ENCODE assay signal across 1 cellular context in genomic region chr1:227169322-227169721, GRCh38.
TF ChIP-seq lines count a peak whose summit lies in the region.

No MANE protein-coding gene starts in this region.

TF ChIP-seq in K562, 482 proteins besides CTCF, POLR2A, EP300 and RAD21 (continued from another document):
- TF ChIP-seq TFE3 (CRISPR knock-in tag; IDR thresholded peaks at IDR 0.05) = peak; percentile 45
- no peak for TF ChIP-seq ILF3 (IDR thresholded peaks at IDR 0.05; ENCODE audit: borderline replicate concordance)
- TF ChIP-seq MCM3 (IDR thresholded peaks at IDR 0.05) = no peak
- no peak for TF ChIP-seq THAP12 (CRISPR knock-in tag; IDR thresholded peaks at IDR 0.05)
- no peak for TF ChIP-seq ZNF830 (CRISPR knock-in tag; IDR thresholded peaks at IDR 0.05)
- TF ChIP-seq TFAP4 (CRISPR knock-in tag; IDR thresholded peaks at IDR 0.05; ENCODE audit: borderline replicate concordance) = no peak
- TF ChIP-seq TFAM (CRISPR knock-in tag; conservative IDR thresholded peaks at IDR 0.05) = no peak
- TF ChIP-seq ZNF655 (CRISPR knock-in tag; IDR thresholded peaks at IDR 0.05) = no peak
- TF ChIP-seq CAMTA2 (CRISPR knock-in tag; conservative IDR thresholded peaks at IDR 0.05) = no peak
- no peak; the same call in 1 of the 2 replicates for TF ChIP-seq PBX2 (CRISPR knock-in tag; IDR thresholded peaks at IDR 0.05; ENCODE audit: low read depth)
- TF ChIP-seq PBX2 (tag; conservative IDR thresholded peaks at IDR 0.05; ENCODE audit: low read depth) = peak; percentile 88
- peak; percentile 70 for TF ChIP-seq BHLHE40 (IDR thresholded peaks at IDR 0.05; ENCODE audit: low read length)
- TF ChIP-seq ZNF717 (CRISPR knock-in tag; IDR thresholded peaks at IDR 0.05) = no peak
- peak; percentile 92 for TF ChIP-seq MEIS2 (IDR thresholded peaks at IDR 0.05; ENCODE audit: partially characterized antibody)
- TF ChIP-seq TCFL5 (CRISPR knock-in tag; conservative IDR thresholded peaks at IDR 0.05) = no peak
- TF ChIP-seq ZNF77 (CRISPR knock-in tag; IDR thresholded peaks at IDR 0.05) = no peak
- no peak for TF ChIP-seq RBM15 (IDR thresholded peaks at IDR 0.05; ENCODE audit: insufficient read depth, low read length)
- no peak for TF ChIP-seq ZNF140 (CRISPR knock-in tag; IDR thresholded peaks at IDR 0.05)
- TF ChIP-seq NBN (IDR thresholded peaks at IDR 0.05; ENCODE audit: low read depth) = no peak
- peak; percentile 49 for TF ChIP-seq CBFA2T3 (IDR thresholded peaks at IDR 0.05)
- TF ChIP-seq SREBF1 (IDR thresholded peaks at IDR 0.05; ENCODE audit: borderline replicate concordance, low read depth, low read length) = no peak
- no peak for TF ChIP-seq ZNF551 (CRISPR knock-in tag; IDR thresholded peaks at IDR 0.05)
- no peak for TF ChIP-seq E2F3 (CRISPR knock-in tag; IDR thresholded peaks at IDR 0.05)
- TF ChIP-seq ZMIZ1 (IDR thresholded peaks at IDR 0.05; ENCODE audit: low read depth in 2 of 2, low read length in 2 of 2) = no peak
- no peak for TF ChIP-seq TEAD2 (tag; IDR thresholded peaks at IDR 0.05)
- TF ChIP-seq CCAR2 (IDR thresholded peaks at IDR 0.05; ENCODE audit: low read depth, low read length) = no peak
- no peak for TF ChIP-seq EGR1 (conservative IDR thresholded peaks at IDR 0.05)
- TF ChIP-seq RUNX1 (IDR thresholded peaks at IDR 0.05; ENCODE audit: low read depth) = no peak
- TF ChIP-seq HLTF (IDR thresholded peaks at IDR 0.05) = no peak
- TF ChIP-seq KAT8 (IDR thresholded peaks at IDR 0.05; ENCODE audit: low read depth) = no peak
- no peak for TF ChIP-seq ZNF23 (CRISPR knock-in tag; IDR thresholded peaks at IDR 0.05)
- TF ChIP-seq UBTF (IDR thresholded peaks at IDR 0.05; ENCODE audit: borderline replicate concordance in 1 of 2, low read depth in 2 of 2, low read length in 2 of 2) = no peak
- TF ChIP-seq MITF (IDR thresholded peaks at IDR 0.05) = peak; percentile 61; the same call in 1 of the 2 replicates
- TF ChIP-seq PKNOX1 (IDR thresholded peaks at IDR 0.05) = peak; percentile 84
- no peak for TF ChIP-seq ASH1L (IDR thresholded peaks at IDR 0.05; ENCODE audit: borderline replicate concordance, low read depth, partially characterized antibody)
- TF ChIP-seq TARDBP (IDR thresholded peaks at IDR 0.05) = no peak
- TF ChIP-seq TEAD4 (IDR thresholded peaks at IDR 0.05; ENCODE audit: low read length) = 0 out of 2 replicates have a peak, but pooled peaks have one; percentile 34
- TF ChIP-seq TEAD4 (CRISPR knock-in tag; IDR thresholded peaks at IDR 0.05; ENCODE audit: borderline replicate concordance) = no peak
- TF ChIP-seq ILK (tag; IDR thresholded peaks at IDR 0.05; ENCODE audit: borderline replicate concordance, low read depth) = no peak
- TF ChIP-seq GABPA (tag; conservative IDR thresholded peaks at IDR 0.05; ENCODE audit: low read depth) = no peak
- TF ChIP-seq MAFG (tag; conservative IDR thresholded peaks at IDR 0.05) = peak; percentile 27
- TF ChIP-seq FOXK1 (CRISPR knock-in tag; IDR thresholded peaks at IDR 0.05; ENCODE audit: borderline replicate concordance) = no peak
- peak; percentile 61 for TF ChIP-seq ZNF316 (IDR thresholded peaks at IDR 0.05)
- TF ChIP-seq BCL6 (CRISPR knock-in tag; IDR thresholded peaks at IDR 0.05) = no peak
- TF ChIP-seq HDAC8 (tag; IDR thresholded peaks at IDR 0.05) = no peak
- TF ChIP-seq GABPB1 (CRISPR knock-in tag; IDR thresholded peaks at IDR 0.05) = no peak
- TF ChIP-seq C11orf30 (IDR thresholded peaks at IDR 0.05; ENCODE audit: low read depth) = peak; percentile 46
- TF ChIP-seq THAP7 (CRISPR knock-in tag; IDR thresholded peaks at IDR 0.05) = no peak
